In the genomic region with DNA sequence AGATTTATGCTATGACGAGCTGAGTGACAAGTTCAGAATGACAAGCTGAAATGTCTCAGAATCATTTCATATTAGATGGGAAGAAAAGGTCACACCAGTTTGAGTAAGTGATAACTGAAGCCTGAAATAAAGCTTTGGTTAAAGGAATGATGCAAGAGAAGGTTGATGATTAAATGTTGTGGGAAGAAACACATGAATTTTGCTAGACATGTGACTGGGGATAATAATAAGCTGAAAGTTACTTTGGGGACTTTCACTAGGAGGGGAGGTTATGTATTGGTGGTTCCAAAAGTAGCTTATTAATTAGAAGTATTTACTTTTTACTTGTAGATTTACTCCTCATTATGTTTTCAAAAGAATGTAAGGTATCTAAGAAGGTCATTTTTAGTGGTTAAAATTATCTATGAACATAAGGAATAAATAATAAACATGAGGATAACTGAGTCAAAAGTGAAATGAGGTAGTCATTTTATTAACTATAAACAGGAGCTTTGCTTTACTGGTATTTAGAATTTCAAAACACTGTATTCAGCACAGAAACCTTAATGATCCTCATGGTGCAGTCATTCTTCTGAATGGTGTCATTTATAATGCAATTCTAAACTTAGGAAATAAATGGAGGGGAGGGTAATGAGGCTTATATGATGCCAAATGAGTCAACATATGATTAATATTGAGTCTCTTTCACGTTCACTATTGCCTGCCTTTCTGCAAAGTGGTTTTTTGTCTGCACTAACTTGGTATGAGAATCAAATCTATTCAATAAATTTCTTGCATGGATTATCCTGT, we compare ENCODE assay signal across 15 cellular contexts.
DNase-seq lines count a peak whose midpoint lies in the region; ATAC-seq, FAIRE-seq and TF ChIP-seq lines count a peak whose summit lies in the region.
"Had no signal": no experiment of that assay in that cellular context is flagged by ENCODE, and none has a peak within 500 bp of the region (broad histone marks: within the 10 kb centered on the region; RNA-seq: fewer than 3 reads in every experiment).

No MANE protein-coding gene starts in this region.

- no peaks in the 10 kb centered on the region for H3K27me3 Mint-ChIP-seq in activated CD8-positive, alpha-beta T cell treated with anti-CD3 and anti-CD28 coated beads, Interleukin-2, amount 10 ng/mL, durations not matched to agents 7 days and 5 days (ENCODE audit: low read depth)
- H3K27me3 Mint-ChIP-seq: B cell; dendritic cell treated with granulocyte-macrophage colony-stimulating factor and Interleukin-4, amounts not matched to agents 40 ng/mL and 50 ng/mL, for 4 days; T-helper 17 cell had no signal

- no peaks in the 10 kb centered on the region for H3K36me3 Mint-ChIP-seq in activated CD8-positive, alpha-beta T cell treated with anti-CD3 and anti-CD28 coated beads, Interleukin-2, amount 10 ng/mL, durations not matched to agents 7 days and 5 days (ENCODE audit: low read depth)

- no peaks in the 10 kb centered on the region for H3K9me3 Mint-ChIP-seq in activated CD8-positive, alpha-beta T cell treated with anti-CD3 and anti-CD28 coated beads, Interleukin-2, amount 10 ng/mL, durations not matched to agents 7 days and 5 days (ENCODE audit: insufficient read depth)
- H3K9me3 Mint-ChIP-seq: dendritic cell treated with granulocyte-macrophage colony-stimulating factor and Interleukin-4, amounts not matched to agents 40 ng/mL and 50 ng/mL, for 4 days had no signal

- CTCF ChIA-PET in activated CD8-positive, alpha-beta T cell treated with anti-CD3 and anti-CD28 coated beads, Interleukin-2, amount 10 ng/mL, durations not matched to agents 7 days and 5 days (lab: Charles Lee), result no interaction called here

- POLR2A ChIA-PET in activated CD8-positive, alpha-beta T cell treated with anti-CD3 and anti-CD28 coated beads, Interleukin-2, amount 10 ng/mL, durations not matched to agents 7 days and 5 days (lab: Charles Lee), result no interaction called here

- H3K4me3 ChIP-seq in fibroblast of pulmonary artery (replicated peaks; ENCODE audit: low read depth, low read length), result no peak overlapping the region

- no peak overlapping the region for H3K27ac Mint-ChIP-seq in activated CD8-positive, alpha-beta T cell treated with anti-CD3 and anti-CD28 coated beads, Interleukin-2, amount 10 ng/mL, durations not matched to agents 7 days and 5 days
- H3K27ac Mint-ChIP-seq: B cell; dendritic cell treated with granulocyte-macrophage colony-stimulating factor and Interleukin-4, amounts not matched to agents 40 ng/mL and 50 ng/mL, for 4 days; T-helper 17 cell had no signal

- peak; percentile 53 for DNase-seq in AG20443 (ENCODE audit: low spot score)
- peak; percentile 49 for DNase-seq in HT1080 (ENCODE audit: low read depth)
- DNase-seq in fibroblast of pulmonary artery (ENCODE audit: low read depth), result peak; percentile 25
- DNase-seq in germinal center (ENCODE audit: low spot score), result no peak
- no peak for DNase-seq in D721Med (ENCODE audit: insufficient read length, low spot score)
- DNase-seq in activated CD8-positive, alpha-beta T cell treated with anti-CD3 and anti-CD28 coated beads, Interleukin-2, amount 10 ng/mL, durations not matched to agents 7 days and 5 days, result no peak
- no peak for DNase-seq in COR-L47 (lab: John Stamatoyannopoulos, UW)
- DNase-seq: activated CD4-positive, alpha-beta T cell treated with anti-CD3 and anti-CD28 coated beads, Interleukin-2, amount 50 U/mL, for 48 hours; activated naive CD4-positive, alpha-beta T cell treated with anti-CD3 and anti-CD28 coated beads, Interleukin-2, amount 50 U/mL, for 16 hours; NCI-H1694 treated with DMSO at 0.1 percent for 48 hours; retina; T-helper 17 cell had no signal

- no peaks in the 10 kb centered on the region for H3K4me1 Mint-ChIP-seq in activated CD8-positive, alpha-beta T cell treated with anti-CD3 and anti-CD28 coated beads, Interleukin-2, amount 10 ng/mL, durations not matched to agents 7 days and 5 days (ENCODE audit: low read depth)
- H3K4me1 Mint-ChIP-seq: B cell, T-helper 17 cell had no signal

- ATAC-seq in GM21447 (IDR thresholded peaks at IDR 0.05; ENCODE audit: unreplicated experiment), result peak; percentile 62
- no peak for ATAC-seq in activated CD8-positive, alpha-beta T cell treated with anti-CD3 and anti-CD28 coated beads, Interleukin-2, amount 10 ng/mL, durations not matched to agents 7 days and 5 days
- ATAC-seq: T-helper 17 cell had no signal

- no peak overlapping the region for H3K4me3 Mint-ChIP-seq in activated CD8-positive, alpha-beta T cell treated with anti-CD3 and anti-CD28 coated beads, Interleukin-2, amount 10 ng/mL, durations not matched to agents 7 days and 5 days
- H3K4me3 Mint-ChIP-seq: B cell; dendritic cell treated with granulocyte-macrophage colony-stimulating factor and Interleukin-4, amounts not matched to agents 40 ng/mL and 50 ng/mL, for 4 days; T-helper 17 cell had no signal

- no peak for FAIRE-seq in D721Med (lab: Jason Lieb, UNC)

- no peak for TF ChIP-seq CTCF in fibroblast of pulmonary artery (IDR thresholded peaks at IDR 0.05; ENCODE audit: low read length, missing control alignments)
- TF ChIP-seq CTCF in D721Med (IDR thresholded peaks at IDR 0.05; ENCODE audit: insufficient read depth, missing control alignments), result no peak

Comparison
In these comparisons a context has a peak if more than half of its experiments do, and no peak if none do; other contexts are left out.
1. DNase-seq: peak in AG20443 (single experiment), HT1080 (single experiment) and fibroblast of pulmonary artery (single experiment); none in germinal center (single experiment), D721Med (single experiment), activated CD8-positive, alpha-beta T cell treated with anti-CD3 and anti-CD28 coated beads, Interleukin-2, amount 10 ng/mL, durations not matched to agents 7 days and 5 days (single experiment) and COR-L47 (single experiment).